ENCODE assay signal across 24 cellular contexts in genomic region chr3:129571605-129572547, GRCh38. TPM values are rescaled to one million over a fixed set of nuclear protein-coding genes. Genes with fewer than 3 reads are reported as not detected.
DNase-seq lines count a peak whose midpoint lies in the region; ATAC-seq, FAIRE-seq and TF ChIP-seq lines count a peak whose summit lies in the region.
"Had no signal": no experiment of that assay in that cellular context is flagged by ENCODE, and none has a peak within 500 bp of the region (broad histone marks: within the 10 kb centered on the region; RNA-seq: fewer than 3 reads in every experiment).

No MANE protein-coding gene starts in this region.

- no peak overlapping the region for H3K4me2 ChIP-seq in HepG2 (ENCODE audit: low read depth, low read length)

- no peak for ATAC-seq in HepG2
- ATAC-seq in right lobe of liver: no peak
- ATAC-seq in activated T-helper 17 cell treated with anti-CD3 and anti-CD28 coated beads, Interleukin-2, amount 50 U/mL, for 72 hours (replicated peaks): no peak
- ATAC-seq in stimulated activated effector memory CD8-positive, alpha-beta T cell treated with anti-CD3 and anti-CD28 coated beads, Interleukin-12 subunit alpha, Interleukin-12 subunit beta, amount 100 ng/mL, for 72 hours: no peak

- DNase-seq in HepG2 (ENCODE audit: low spot score) (no peak), right lobe of liver (no peak), glutamatergic neuron (no peak), cerebellar cortex (ENCODE audit: low spot score) (no peak), medulla oblongata (ENCODE audit: extremely low spot score) (no peak), pons (ENCODE audit: low spot score) (no peak)
- no peak for DNase-seq in stimulated activated effector memory CD8-positive, alpha-beta T cell treated with anti-CD3 and anti-CD28 coated beads, Interleukin-12 subunit alpha, Interleukin-12 subunit beta, amount 100 ng/mL, for 72 hours (ENCODE audit: low spot score in 2 of 2)
- DNase-seq: 8988T, Caco-2, EL, NCI-H1105 treated with DMSO at 0.1 percent for 48 hours, NCI-H187, NCI-H2171, NCI-H446, NCI-H69, Right ventricle myocardium superior had no signal

- no peak overlapping the region for H2AFZ ChIP-seq in HepG2 (ENCODE audit: low read length)

- H3K27ac ChIP-seq in HepG2 (ENCODE audit: extremely low read length, insufficient read depth, low read length) (no peak overlapping the region), right lobe of liver (no peak overlapping the region)

- CTCF ChIA-PET in HepG2 (lab: Yijun Ruan, JAX; ENCODE audit: low intra/inter-chr PET ratio, low total read pairs): no interaction called here

- no peak for TF ChIP-seq RAD21 in HepG2 (CRISPR knock-in tag; IDR thresholded peaks at IDR 0.05)

- no peak overlapping the region for H3K4me3 ChIP-seq in HepG2 (replicated peaks in 1 of 3; ENCODE audit: insufficient read depth in 1 of 3, low read depth in 2 of 3, low read length in 3 of 3)
- H3K4me3 ChIP-seq in right lobe of liver: no peak overlapping the region
- H3K4me3 ChIP-seq: BLaER1 treated with 17β-estradiol and CSF1 and Interleukin-3, amounts not matched to agents 10 nM and 100 nM had no signal

- TF ChIP-seq EP300 in HepG2 (IDR thresholded peaks at IDR 0.05; ENCODE audit: low read depth in 2 of 2, low read length in 2 of 2) (no peak), HepG2 (CRISPR knock-in tag; IDR thresholded peaks at IDR 0.05; ENCODE audit: borderline replicate concordance) (no peak)

- no peak for FAIRE-seq in HepG2 (lab: Jason Lieb, UNC)
- FAIRE-seq: GM19239, H54, RCC 7860 had no signal

- H3K27ac Mint-ChIP-seq in activated T-helper 17 cell treated with anti-CD3 and anti-CD28 coated beads, Interleukin-2, amount 50 U/mL, for 72 hours: peak overlapping the region; percentile 8
- no peak overlapping the region for H3K27ac Mint-ChIP-seq in glutamatergic neuron (ENCODE audit: unreplicated experiment)
- peak overlapping the region; percentile 88 for H3K27ac Mint-ChIP-seq in stimulated activated effector memory CD8-positive, alpha-beta T cell treated with anti-CD3 and anti-CD28 coated beads, Interleukin-12 subunit alpha, Interleukin-12 subunit beta, amount 100 ng/mL, for 72 hours

- intact Hi-C loops in HepG2 (cut with micrococcal nuclease; ENCODE audit: unreplicated experiment): no loop called here
- intact Hi-C loops in right lobe of liver (cut with DNase I): no loop called here

- no peaks in the 10 kb centered on the region for H3K27me3 Mint-ChIP-seq in activated T-helper 17 cell treated with anti-CD3 and anti-CD28 coated beads, Interleukin-2, amount 50 U/mL, for 72 hours
- H3K27me3 Mint-ChIP-seq in glutamatergic neuron (ENCODE audit: unreplicated experiment): peaks cover 16% of the 10 kb centered on the region
- H3K27me3 Mint-ChIP-seq: IgD-negative memory B cell had no signal

- no peak overlapping the region for H3K4me3 Mint-ChIP-seq in activated T-helper 17 cell treated with anti-CD3 and anti-CD28 coated beads, Interleukin-2, amount 50 U/mL, for 72 hours
- H3K4me3 Mint-ChIP-seq in glutamatergic neuron (ENCODE audit: unreplicated experiment): peak overlapping the region; percentile 38
- H3K4me3 Mint-ChIP-seq in stimulated activated effector memory CD8-positive, alpha-beta T cell treated with anti-CD3 and anti-CD28 coated beads, Interleukin-12 subunit alpha, Interleukin-12 subunit beta, amount 100 ng/mL, for 72 hours: no peak overlapping the region
- H3K4me3 Mint-ChIP-seq: IgD-negative memory B cell had no signal

- no peaks in the 10 kb centered on the region for H3K9me3 Mint-ChIP-seq in activated T-helper 17 cell treated with anti-CD3 and anti-CD28 coated beads, Interleukin-2, amount 50 U/mL, for 72 hours
- H3K9me3 Mint-ChIP-seq in glutamatergic neuron (ENCODE audit: unreplicated experiment): peaks cover 11% of the 10 kb centered on the region
- H3K9me3 Mint-ChIP-seq in stimulated activated effector memory CD8-positive, alpha-beta T cell treated with anti-CD3 and anti-CD28 coated beads, Interleukin-12 subunit alpha, Interleukin-12 subunit beta, amount 100 ng/mL, for 72 hours: no peaks in the 10 kb centered on the region
- H3K9me3 Mint-ChIP-seq: IgD-negative memory B cell had no signal

- H3K36me3 ChIP-seq in HepG2 (replicated peaks in 1 of 2; ENCODE audit: control insufficient read depth in 1 of 2, insufficient read depth in 2 of 2, low read length in 2 of 2) (peaks cover 8 to 16% of the 10 kb centered on the region in 2 experiments; a peak in 4 of 5 replicates), right lobe of liver (peaks cover 0 to 4% (median 0%) of the 10 kb centered on the region in 4 donors)

- H3K4me1 Mint-ChIP-seq in activated T-helper 17 cell treated with anti-CD3 and anti-CD28 coated beads, Interleukin-2, amount 50 U/mL, for 72 hours: peaks cover 6% of the 10 kb centered on the region
- H3K4me1 Mint-ChIP-seq in glutamatergic neuron (ENCODE audit: low read depth, unreplicated experiment): peaks cover 20% of the 10 kb centered on the region
- H3K4me1 Mint-ChIP-seq in stimulated activated effector memory CD8-positive, alpha-beta T cell treated with anti-CD3 and anti-CD28 coated beads, Interleukin-12 subunit alpha, Interleukin-12 subunit beta, amount 100 ng/mL, for 72 hours: peaks cover 72% of the 10 kb centered on the region

- no peaks in the 10 kb centered on the region for H3K79me2 ChIP-seq in HepG2 (ENCODE audit: insufficient read depth, low read length)

- no peaks in the 10 kb centered on the region for H4K20me1 ChIP-seq in HepG2 (ENCODE audit: insufficient read depth, low read length)

- no peaks in the 10 kb centered on the region for H3K36me3 Mint-ChIP-seq in activated T-helper 17 cell treated with anti-CD3 and anti-CD28 coated beads, Interleukin-2, amount 50 U/mL, for 72 hours (ENCODE audit: low read depth)
- no peaks in the 10 kb centered on the region for H3K36me3 Mint-ChIP-seq in glutamatergic neuron (ENCODE audit: unreplicated experiment)
- peaks cover 29% of the 10 kb centered on the region for H3K36me3 Mint-ChIP-seq in stimulated activated effector memory CD8-positive, alpha-beta T cell treated with anti-CD3 and anti-CD28 coated beads, Interleukin-12 subunit alpha, Interleukin-12 subunit beta, amount 100 ng/mL, for 72 hours

- H3K4me1 ChIP-seq in HepG2 (ENCODE audit: insufficient read depth, low read length): peaks cover 10% of the 10 kb centered on the region
- peaks cover 0 to 8% (median 0%) of the 10 kb centered on the region in 4 donors for H3K4me1 ChIP-seq in right lobe of liver
- H3K4me1 ChIP-seq: Caco-2 had no signal

- POLR2A ChIA-PET in HepG2 (lab: Yijun Ruan, JAX): no interaction called here

- H3K9ac ChIP-seq in HepG2 (ENCODE audit: insufficient read depth, low read depth, low read length): no peak overlapping the region

- in situ Hi-C loops in HepG2 (cut with HindIII; ENCODE audit: extremely low pct_ligation_motif_present, low pct_unique_long_range_greater_than_20kb): no loop called here

- no TSS peak for BruUV-seq in HepG2 (replicated peaks; lab: Mats Ljungman, UMichigan)

- TF ChIP-seq CTCF in HepG2 (CRISPR knock-in tag; IDR thresholded peaks at IDR 0.05) (no peak), right lobe of liver (IDR thresholded peaks at IDR 0.05) (no peak), glutamatergic neuron (IDR thresholded peaks at IDR 0.05; ENCODE audit: partially characterized antibody, unreplicated experiment) (no peak)

- 0 out of 4 replicates have a peak, but pooled peaks of 1 of the 2 experiments have one; percentile 1 for TF ChIP-seq POLR2A in HepG2 (IDR thresholded peaks at IDR 0.05; ENCODE audit: insufficient read depth in 1 of 2, low read depth in 2 of 2, low read length in 2 of 2)
- no peak for TF ChIP-seq POLR2A in right lobe of liver (IDR thresholded peaks at IDR 0.05)

- H3K27me3 ChIP-seq in HepG2 (ENCODE audit: control insufficient read depth in 1 of 2, insufficient read depth in 2 of 2, low read length in 2 of 2) (no peaks in the 10 kb centered on the region), right lobe of liver (no peaks in the 10 kb centered on the region)
- H3K27me3 ChIP-seq: BLaER1 treated with 17β-estradiol and CSF1 and Interleukin-3, amounts not matched to agents 10 nM and 100 nM had no signal

- H3K9me3 ChIP-seq in HepG2 (ENCODE audit: low read length): no peaks in the 10 kb centered on the region
- no peaks in the 10 kb centered on the region for H3K9me3 ChIP-seq in right lobe of liver
- H3K9me3 ChIP-seq: BLaER1 treated with 17β-estradiol and CSF1 and Interleukin-3, amounts not matched to agents 10 nM and 100 nM; Caco-2 had no signal

- 94% methylated on average over 19 of the region's 22 CpGs for WGBS in HepG2 (ENCODE audit: low lambda C conversion rate)
- WGBS in right lobe of liver (ENCODE audit: insufficient coverage, low coverage, low lambda C conversion rate, missing lambda C conversion rate): 92% methylated on average over 3 of the region's 22 CpGs

RNA-seq across cellular contexts. Expression of gene H1-8, which starts 28.9 kb away (rescaled TPM):
- total RNA-seq in HepG2 (2016; rRNA removed; fragmentation: Illumina TruSeq; extraction: Trizol) (not detected in 2 replicates), right lobe of liver (not detected), glutamatergic neuron (ENCODE audit: unreplicated experiment) (not detected)
- total RNA-seq in HepG2 (2016; cell fraction: cytosol; rRNA removed; fragmentation: Illumina TruSeq; extraction: Trizol; ENCODE audit: low read depth): not detected in 2 replicates
- not detected in 2 replicates for total RNA-seq in HepG2 (2016; cell fraction: insoluble cytoplasmic fraction; rRNA removed; fragmentation: Illumina TruSeq; extraction: Trizol)
- not detected in 2 replicates for total RNA-seq in HepG2 (2016; cell fraction: membrane; rRNA removed; fragmentation: Illumina TruSeq; extraction: Trizol)
- not detected in 2 replicates for total RNA-seq in HepG2 (2016; cell fraction: nucleus; rRNA removed; fragmentation: Illumina TruSeq; extraction: Trizol)
- 0.08 TPM in 1 of 2 replicates, not detected in the other for polyA plus RNA-seq in HepG2 (2011; rRNA removed)
- 0.09 and 0.12 TPM in 2 replicates for polyA plus RNA-seq in HepG2 (2011; cell fraction: cytosol; rRNA removed)
- polyA plus RNA-seq in HepG2 (2011; cell fraction: nucleus; rRNA removed): not detected in 2 replicates
- not detected in 2 replicates for polyA plus RNA-seq in HepG2 (2012)
- polyA plus RNA-seq in HepG2 (2016; cell fraction: cytosol; fragmentation: Illumina TruSeq; extraction: Trizol; ENCODE audit: low read depth): not detected in 2 replicates
- polyA plus RNA-seq in HepG2 (2016; cell fraction: insoluble cytoplasmic fraction; fragmentation: Illumina TruSeq; extraction: Trizol; ENCODE audit: low read depth): not detected in 2 replicates
- not detected in 2 replicates for polyA plus RNA-seq in HepG2 (2016; cell fraction: membrane; fragmentation: Illumina TruSeq; extraction: Trizol; ENCODE audit: low read depth)
- not detected in 2 replicates for polyA plus RNA-seq in HepG2 (2016; cell fraction: nucleus; fragmentation: Illumina TruSeq; extraction: Trizol; ENCODE audit: insufficient read depth, low read depth)
- not detected in 2 replicates for polyA minus RNA-seq in HepG2 (2011; rRNA and poly(A)+ RNA removed; ENCODE audit: low replicate concordance)
- not detected in 2 replicates for polyA minus RNA-seq in HepG2 (2011; cell fraction: cytosol; rRNA and poly(A)+ RNA removed)
- polyA minus RNA-seq in HepG2 (2011; cell fraction: nucleus; rRNA and poly(A)+ RNA removed): not detected in 2 replicates
- total RNA-seq in activated T-helper 17 cell treated with anti-CD3 and anti-CD28 coated beads, Interleukin-2, amount 50 U/mL, for 72 hours: not detected
- total RNA-seq: Caco-2, HT-29, LHCN-M2, Right ventricle myocardium superior had no signal
- polyA plus RNA-seq: IgD-negative memory B cell had no signal

RNA-seq across cellular contexts. Expression of gene PLXND1, which starts 34.6 kb away (rescaled TPM):
- 15.9 and 25.3 TPM in 2 replicates for total RNA-seq in HepG2 (2016; rRNA removed; fragmentation: Illumina TruSeq; extraction: Trizol)
- 6.6 and 10.2 TPM in 2 replicates for total RNA-seq in HepG2 (2016; cell fraction: cytosol; rRNA removed; fragmentation: Illumina TruSeq; extraction: Trizol; ENCODE audit: low read depth)
- total RNA-seq in HepG2 (2016; cell fraction: insoluble cytoplasmic fraction; rRNA removed; fragmentation: Illumina TruSeq; extraction: Trizol): 17.4 and 18.7 TPM in 2 replicates
- 20.1 and 23.5 TPM in 2 replicates for total RNA-seq in HepG2 (2016; cell fraction: membrane; rRNA removed; fragmentation: Illumina TruSeq; extraction: Trizol)
- 31.2 and 42.9 TPM in 2 replicates for total RNA-seq in HepG2 (2016; cell fraction: nucleus; rRNA removed; fragmentation: Illumina TruSeq; extraction: Trizol)
- polyA plus RNA-seq in HepG2 (2011; rRNA removed): 42.0 and 51.9 TPM in 2 replicates
- 32.8 and 38.1 TPM in 2 replicates for polyA plus RNA-seq in HepG2 (2011; cell fraction: cytosol; rRNA removed)
- 227 and 266 TPM in 2 replicates for polyA plus RNA-seq in HepG2 (2011; cell fraction: nucleus; rRNA removed)
- 48.7 and 95.9 TPM in 2 replicates for polyA plus RNA-seq in HepG2 (2012)
- 4.4 and 4.6 TPM in 2 replicates for polyA plus RNA-seq in HepG2 (2016; cell fraction: cytosol; fragmentation: Illumina TruSeq; extraction: Trizol; ENCODE audit: low read depth)
- polyA plus RNA-seq in HepG2 (2016; cell fraction: insoluble cytoplasmic fraction; fragmentation: Illumina TruSeq; extraction: Trizol; ENCODE audit: low read depth): 20.5 and 26.7 TPM in 2 replicates
- polyA plus RNA-seq in HepG2 (2016; cell fraction: membrane; fragmentation: Illumina TruSeq; extraction: Trizol; ENCODE audit: low read depth): 14.3 and 14.5 TPM in 2 replicates
- 87.9 and 89.2 TPM in 2 replicates for polyA plus RNA-seq in HepG2 (2016; cell fraction: nucleus; fragmentation: Illumina TruSeq; extraction: Trizol; ENCODE audit: insufficient read depth, low read depth)
- polyA minus RNA-seq in HepG2 (2011; rRNA and poly(A)+ RNA removed; ENCODE audit: low replicate concordance): 25.6 and 59.9 TPM in 2 replicates
- polyA minus RNA-seq in HepG2 (2011; cell fraction: cytosol; rRNA and poly(A)+ RNA removed): 30.9 and 54.1 TPM in 2 replicates
- 61.7 and 71.7 TPM in 2 replicates for polyA minus RNA-seq in HepG2 (2011; cell fraction: nucleus; rRNA and poly(A)+ RNA removed)
- 10 to 100 TPM; 27.0 to 48.8 (median 29.6) TPM for total RNA-seq in right lobe of liver
- total RNA-seq in activated T-helper 17 cell treated with anti-CD3 and anti-CD28 coated beads, Interleukin-2, amount 50 U/mL, for 72 hours: 1 to 10 TPM; 6.2 to 7.4 TPM
- total RNA-seq in glutamatergic neuron (ENCODE audit: unreplicated experiment): 72.2 TPM

RNA-seq across cellular contexts. Expression of gene RHO, which starts 43.4 kb away (rescaled TPM):
- not detected in 2 replicates for total RNA-seq in HepG2 (2016; rRNA removed; fragmentation: Illumina TruSeq; extraction: Trizol)
- total RNA-seq in HepG2 (2016; cell fraction: cytosol; rRNA removed; fragmentation: Illumina TruSeq; extraction: Trizol; ENCODE audit: low read depth): not detected in 2 replicates
- not detected in 2 replicates for total RNA-seq in HepG2 (2016; cell fraction: insoluble cytoplasmic fraction; rRNA removed; fragmentation: Illumina TruSeq; extraction: Trizol)
- total RNA-seq in HepG2 (2016; cell fraction: membrane; rRNA removed; fragmentation: Illumina TruSeq; extraction: Trizol): not detected in 2 replicates
- total RNA-seq in HepG2 (2016; cell fraction: nucleus; rRNA removed; fragmentation: Illumina TruSeq; extraction: Trizol): not detected in 2 replicates
- polyA plus RNA-seq in HepG2 (2011; rRNA removed): not detected in 2 replicates
- not detected in 2 replicates for polyA plus RNA-seq in HepG2 (2011; cell fraction: cytosol; rRNA removed)
- 0.05 TPM in 1 of 2 replicates, not detected in the other for polyA plus RNA-seq in HepG2 (2011; cell fraction: nucleus; rRNA removed)
- not detected in 2 replicates for polyA plus RNA-seq in HepG2 (2012)
- not detected in 2 replicates for polyA plus RNA-seq in HepG2 (2016; cell fraction: cytosol; fragmentation: Illumina TruSeq; extraction: Trizol; ENCODE audit: low read depth)
- not detected in 2 replicates for polyA plus RNA-seq in HepG2 (2016; cell fraction: insoluble cytoplasmic fraction; fragmentation: Illumina TruSeq; extraction: Trizol; ENCODE audit: low read depth)
- polyA plus RNA-seq in HepG2 (2016; cell fraction: membrane; fragmentation: Illumina TruSeq; extraction: Trizol; ENCODE audit: low read depth): not detected in 2 replicates
- polyA plus RNA-seq in HepG2 (2016; cell fraction: nucleus; fragmentation: Illumina TruSeq; extraction: Trizol; ENCODE audit: insufficient read depth, low read depth): not detected in 2 replicates
- polyA minus RNA-seq in HepG2 (2011; rRNA and poly(A)+ RNA removed; ENCODE audit: low replicate concordance): not detected in 2 replicates
- not detected in 2 replicates for polyA minus RNA-seq in HepG2 (2011; cell fraction: cytosol; rRNA and poly(A)+ RNA removed)
- polyA minus RNA-seq in HepG2 (2011; cell fraction: nucleus; rRNA and poly(A)+ RNA removed): not detected in 2 replicates
- not detected for total RNA-seq in right lobe of liver
- not detected for total RNA-seq in activated T-helper 17 cell treated with anti-CD3 and anti-CD28 coated beads, Interleukin-2, amount 50 U/mL, for 72 hours
- not detected for total RNA-seq in glutamatergic neuron (ENCODE audit: unreplicated experiment)
- total RNA-seq: Caco-2, HT-29, LHCN-M2, Right ventricle myocardium superior had no signal
- polyA plus RNA-seq: IgD-negative memory B cell had no signal
